In genomic region chr13:77239312-77239711, GRCh38 we compare ENCODE assay signal across 22 cellular contexts.
"Had no signal": no experiment of that assay in that cellular context is flagged by ENCODE, and none has a peak within 500 bp of the region (broad histone marks: within the 10 kb centered on the region; RNA-seq: fewer than 3 reads in every experiment).

No MANE protein-coding gene starts in this region.

- H3K4me2 ChIP-seq: neural progenitor cell, smooth muscle cell had no signal

- H2AFZ ChIP-seq: neural progenitor cell had no signal

- H3K27me3 ChIP-seq: ascending aorta, cardiac muscle cell, dorsolateral prefrontal cortex, heart right ventricle, neural progenitor cell, right lobe of liver, stomach had no signal

- ATAC-seq: activated T-cell treated with anti-CD3 and anti-CD28 coated beads, Interleukin-2, amount 50 U/mL, for 72 hours; heart right ventricle; mucosa of descending colon had no signal

- H3K9me3 ChIP-seq: ascending aorta, heart right ventricle, mucosa of descending colon, psoas muscle, right lobe of liver, stomach had no signal

- DNase-seq: activated CD4-positive, alpha-beta T cell treated with anti-CD3 and anti-CD28 coated beads, Interleukin-2, amount 50 U/mL, for 1 hour; activated CD4-positive, CD25-positive, alpha-beta regulatory T cell treated with anti-CD3 and anti-CD28 coated beads, Interleukin-2, amount 50 U/mL, for 72 hours; activated CD8-positive, alpha-beta memory T cell treated with anti-CD3 and anti-CD28 coated beads, Interleukin-2, amount 50 U/mL, for 4 hours; activated gamma-delta T cell; activated T-cell treated with anti-CD3 and anti-CD28 coated beads, Interleukin-2, amount 50 U/mL, for 72 hours; dorsolateral prefrontal cortex; erythroblast; heart right ventricle; mesenchymal stem cell; mucosa of descending colon; naive B cell; psoas muscle; right lobe of liver; stimulated activated CD4-positive, alpha-beta T cell treated with anti-CD3 and anti-CD28 coated beads, Interleukin-4, amount 100 ng/mL, for 1 hour; stomach; T-helper 1 cell; T-helper 9 cell had no signal

- H3K4me3 ChIP-seq: ascending aorta, cardiac muscle cell, dorsolateral prefrontal cortex, heart right ventricle, mucosa of descending colon, neural progenitor cell, psoas muscle, right lobe of liver, smooth muscle cell, stomach had no signal

- H3K9ac ChIP-seq: neural progenitor cell had no signal

- H3K4me1 ChIP-seq: ascending aorta, heart right ventricle, neural progenitor cell, psoas muscle, right lobe of liver, stomach had no signal

- H3K27ac ChIP-seq: ascending aorta, cardiac muscle cell, dorsolateral prefrontal cortex, heart right ventricle, neural progenitor cell, psoas muscle, right lobe of liver, stomach, VCaP had no signal

- H3K36me3 ChIP-seq: neural progenitor cell had no signal
